10 cellular contexts compared by ENCODE assay signal in the genomic region with DNA sequence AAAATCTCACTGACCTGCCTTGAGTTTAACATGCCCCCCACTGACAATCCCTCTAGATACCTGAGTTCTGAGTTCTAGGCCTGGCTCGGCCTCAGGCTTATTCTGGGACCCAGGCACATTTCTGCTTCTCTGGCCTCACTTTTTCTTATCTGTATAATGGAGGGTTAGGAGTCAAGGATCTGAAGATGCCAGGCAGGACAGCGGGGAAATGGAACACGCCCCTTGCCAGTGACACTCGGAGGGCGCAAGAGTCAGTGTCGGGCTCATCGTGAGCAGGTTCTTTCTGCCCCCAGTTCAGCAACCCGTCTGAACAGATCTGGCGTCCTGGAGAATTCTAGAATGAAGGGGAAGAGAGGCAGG. TPM values are rescaled to one million over a fixed set of nuclear protein-coding genes. Genes with fewer than 3 reads are reported as not detected.
DNase-seq lines count a peak whose midpoint lies in the region; ATAC-seq and TF ChIP-seq lines count a peak whose summit lies in the region.
"Had no signal": no experiment of that assay in that cellular context is flagged by ENCODE, and none has a peak within 500 bp of the region (broad histone marks: within the 10 kb centered on the region; RNA-seq: fewer than 3 reads in every experiment).

No MANE protein-coding gene starts in this region.

- peaks cover 32 to 59% of the 10 kb centered on the region in 2 donors for H3K27me3 Mint-ChIP-seq in CD8-positive, alpha-beta memory T cell
- peaks cover 78% of the 10 kb centered on the region for H3K27me3 Mint-ChIP-seq in WTC11 (ENCODE audit: low read depth)

- ATAC-seq in WTC11 (no peak; the same call in 1 of the 2 replicates), GM21367 (IDR thresholded peaks at IDR 0.05; ENCODE audit: unreplicated experiment) (no peak), left colon (no peak)

- no peak for TF ChIP-seq POLR2A in sigmoid colon (IDR thresholded peaks at IDR 0.05)

- DNase-seq in CD8-positive, alpha-beta memory T cell = no peak
- no peak for DNase-seq in WTC11 (ENCODE audit: low spot score)
- DNase-seq in foreskin fibroblast = no peak
- no peak for DNase-seq in sigmoid colon
- DNase-seq in DMS79 treated with DMSO at 0.1 percent for 48 hours (lab: John Stamatoyannopoulos, UW) = no peak
- no peak for DNase-seq in left colon
- no peak for DNase-seq in cerebellum (ENCODE audit: low spot score)

- peak overlapping the region; percentile 22 for H3K4me3 ChIP-seq in CD8-positive, alpha-beta memory T cell (ENCODE audit: low read length)
- H3K4me3 ChIP-seq in foreskin fibroblast (ENCODE audit: low read depth in 1 of 2, low read length in 2 of 2) (peak overlapping the region; percentile 16 to 31), sigmoid colon (peak overlapping the region in 3 of 4 donors; percentile 23 to 49 (median 48))

- peak overlapping the region in 2 of 8 donors; percentile 60 to 71 for H3K27ac Mint-ChIP-seq in CD8-positive, alpha-beta memory T cell
- H3K27ac Mint-ChIP-seq in WTC11 = no peak overlapping the region

- POLR2A ChIA-PET in CD8-positive, alpha-beta memory T cell (lab: Charles Lee) = no interaction called here
- POLR2A ChIA-PET in WTC11 (lab: Charles Lee) = no interaction called here

- no peaks in the 10 kb centered on the region for H3K36me3 ChIP-seq in CD8-positive, alpha-beta memory T cell (ENCODE audit: insufficient read depth, low read length)
- H3K36me3 ChIP-seq in sigmoid colon = no peaks in the 10 kb centered on the region
- H3K36me3 ChIP-seq: pancreas, thyroid gland had no signal

- WGBS in sigmoid colon, 2 donors = 24 to 38% methylated on average over 9 of the region's 9 CpGs

- H3K4me1 Mint-ChIP-seq in CD8-positive, alpha-beta memory T cell = peaks cover 8 to 17% (median 9%) of the 10 kb centered on the region in 3 donors
- H3K4me1 Mint-ChIP-seq in WTC11 = peaks cover 14% of the 10 kb centered on the region

- TF ChIP-seq CTCF in WTC11 (IDR thresholded peaks at IDR 0.05) = no peak
- TF ChIP-seq CTCF in foreskin fibroblast (IDR thresholded peaks at IDR 0.05; ENCODE audit: low read depth, low read length) = no peak
- no peak for TF ChIP-seq CTCF in sigmoid colon (IDR thresholded peaks at IDR 0.05)

- H3K36me3 Mint-ChIP-seq in CD8-positive, alpha-beta memory T cell = peaks cover 0 to 3% (median 0%) of the 10 kb centered on the region in 3 donors
- no peaks in the 10 kb centered on the region for H3K36me3 Mint-ChIP-seq in WTC11

- no peak overlapping the region for H3K27ac ChIP-seq in CD8-positive, alpha-beta memory T cell (ENCODE audit: low read depth, low read length)
- no peak overlapping the region for H3K27ac ChIP-seq in sigmoid colon
- H3K27ac ChIP-seq: pancreas, thyroid gland had no signal

- no peaks in the 10 kb centered on the region for H3K9me3 Mint-ChIP-seq in CD8-positive, alpha-beta memory T cell
- H3K9me3 Mint-ChIP-seq in WTC11 = no peaks in the 10 kb centered on the region

- no peaks in the 10 kb centered on the region for H3K9me3 ChIP-seq in CD8-positive, alpha-beta memory T cell (ENCODE audit: low read length)
- H3K9me3 ChIP-seq in sigmoid colon = no peaks in the 10 kb centered on the region
- H3K9me3 ChIP-seq: pancreas, thyroid gland had no signal

- intact Hi-C loops in sigmoid colon (cut with DNase I) = loop anchor here (5.0 kb wide), 1 partner anchor 109 kb away; no protein-coding TSS in a partner anchor
- intact Hi-C loops in left colon (cut with DNase I, micrococcal nuclease) = no loop called here

- peaks cover 3% of the 10 kb centered on the region for H3K4me1 ChIP-seq in CD8-positive, alpha-beta memory T cell (ENCODE audit: insufficient read depth, low read length)
- peaks cover 0 to 12% (median 10%) of the 10 kb centered on the region in 4 donors for H3K4me1 ChIP-seq in sigmoid colon

- no peak for TF ChIP-seq EP300 in sigmoid colon (IDR thresholded peaks at IDR 0.05)

- H3K4me3 Mint-ChIP-seq in CD8-positive, alpha-beta memory T cell = peak overlapping the region; percentile 72 to 89 (median 83)
- H3K4me3 Mint-ChIP-seq in WTC11 = peak overlapping the region; percentile 83

- H3K27me3 ChIP-seq in CD8-positive, alpha-beta memory T cell (ENCODE audit: insufficient read depth, low read length, poor library complexity, severe bottlenecking) = peaks cover 23% of the 10 kb centered on the region
- peaks cover 9 to 41% (median 20%) of the 10 kb centered on the region in 3 donors for H3K27me3 ChIP-seq in sigmoid colon
- H3K27me3 ChIP-seq: pancreas, thyroid gland had no signal

- CTCF ChIA-PET in CD8-positive, alpha-beta memory T cell (lab: Charles Lee) = no interaction called here
- CTCF ChIA-PET in WTC11 (lab: Charles Lee) = interaction anchor here (0.6 to 2.0 kb wide), 2 partner anchors 12 to 32 kb away, joined by 3 to 9 read pairs; no protein-coding TSS in a partner anchor

TF ChIP-seq in WTC11, 78 proteins besides CTCF, POLR2A, EP300 and RAD21:
- TF ChIP-seq HMGA2 (CRISPR knock-in tag; IDR thresholded peaks at IDR 0.05) (no peak), SMAD4 (CRISPR knock-in tag; IDR thresholded peaks at IDR 0.05) (no peak)

RNA-seq across cellular contexts. Expression of gene MT3, which starts 0.6 kb away (rescaled TPM):
- total RNA-seq in CD8-positive, alpha-beta memory T cell = under 1 TPM in 1 of 2 experiments, not detected in 1; 0.94 TPM
- 0.99 TPM for polyA plus RNA-seq in CD8-positive, alpha-beta memory T cell
- 0.71 to 1.2 TPM (median 0.77 TPM) in 3 replicates for total RNA-seq in WTC11 (2021)
- 1 to 10 TPM in 2 of 4 donors, not detected in 2; 4.3 to 9.6 TPM for total RNA-seq in sigmoid colon
- polyA plus RNA-seq in sigmoid colon = 1 to 10 TPM; 3.5 to 6.0 (median 4.0) TPM
- 1 to 10 TPM; 1.5 to 1.8 TPM for total RNA-seq in left colon
- total RNA-seq in cerebellum = 7.5 TPM
- total RNA-seq: thyroid gland had no signal

RNA-seq across cellular contexts. Expression of gene MT2A, which starts 19.6 kb away (rescaled TPM):
- total RNA-seq in CD8-positive, alpha-beta memory T cell = 100 to 1,000 TPM; 285 to 349 TPM
- 435 TPM for polyA plus RNA-seq in CD8-positive, alpha-beta memory T cell
- total RNA-seq in WTC11 (2021) = 139 to 173 TPM (median 149 TPM) in 3 replicates
- total RNA-seq in sigmoid colon = 100 to 1,000 TPM in 2 of 4 donors, 10 to 100 TPM in 2; 37.5 to 161 (median 96.0) TPM
- 100 to 1,000 TPM; 320 to 968 (median 400) TPM for polyA plus RNA-seq in sigmoid colon
- total RNA-seq in left colon = 100 to 1,000 TPM in 1 of 2 donors, 10 to 100 TPM in 1; 78.4 to 287 TPM
- 3.4 TPM for total RNA-seq in cerebellum

RNA-seq across cellular contexts. Expression of gene MT4, which starts 23.9 kb away (rescaled TPM):
- total RNA-seq in CD8-positive, alpha-beta memory T cell = not detected
- not detected for polyA plus RNA-seq in CD8-positive, alpha-beta memory T cell
- total RNA-seq in WTC11 (2021) (not detected in 3 replicates), sigmoid colon (not detected), left colon (not detected), cerebellum (not detected)
- not detected for polyA plus RNA-seq in sigmoid colon
- total RNA-seq: pancreas, thyroid gland had no signal
- polyA plus RNA-seq: pancreas had no signal

RNA-seq across cellular contexts. Expression of gene MT1E, which starts 36.8 kb away (rescaled TPM):
- 100 to 1,000 TPM; 153 to 163 TPM for total RNA-seq in CD8-positive, alpha-beta memory T cell
- polyA plus RNA-seq in CD8-positive, alpha-beta memory T cell = 40.4 TPM
- total RNA-seq in WTC11 (2021) = 92.7 to 114 TPM (median 103 TPM) in 3 replicates
- total RNA-seq in sigmoid colon = 100 to 1,000 TPM in 2 of 4 donors, 10 to 100 TPM in 2; 96.9 to 295 (median 136) TPM
- polyA plus RNA-seq in sigmoid colon = 100 to 1,000 TPM in 2 of 3 donors, 10 to 100 TPM in 1; 82.0 to 813 (median 358) TPM
- 100 to 1,000 TPM in 1 of 2 donors, 10 to 100 TPM in 1; 64.7 to 240 TPM for total RNA-seq in left colon
- 1.1 TPM for total RNA-seq in cerebellum

RNA-seq across cellular contexts. Expression of gene MT1M, which starts 43.7 kb away (rescaled TPM):
- total RNA-seq in CD8-positive, alpha-beta memory T cell = not detected
- not detected for polyA plus RNA-seq in CD8-positive, alpha-beta memory T cell
- 4.5 to 4.8 TPM (median 4.7 TPM) in 3 replicates for total RNA-seq in WTC11 (2021)
- total RNA-seq in sigmoid colon = 10 to 100 TPM in 2 of 4 donors, 1 to 10 TPM in 2; 3.9 to 40.7 (median 11.0) TPM
- 100 to 1,000 TPM in 1 of 3 donors, 10 to 100 TPM in 2; 12.5 to 106 (median 43.7) TPM for polyA plus RNA-seq in sigmoid colon
- total RNA-seq in left colon = 10 to 100 TPM in 1 of 2 donors, 1 to 10 TPM in 1; 5.1 to 60.6 TPM
- total RNA-seq in cerebellum = not detected
